In the genomic region with DNA sequence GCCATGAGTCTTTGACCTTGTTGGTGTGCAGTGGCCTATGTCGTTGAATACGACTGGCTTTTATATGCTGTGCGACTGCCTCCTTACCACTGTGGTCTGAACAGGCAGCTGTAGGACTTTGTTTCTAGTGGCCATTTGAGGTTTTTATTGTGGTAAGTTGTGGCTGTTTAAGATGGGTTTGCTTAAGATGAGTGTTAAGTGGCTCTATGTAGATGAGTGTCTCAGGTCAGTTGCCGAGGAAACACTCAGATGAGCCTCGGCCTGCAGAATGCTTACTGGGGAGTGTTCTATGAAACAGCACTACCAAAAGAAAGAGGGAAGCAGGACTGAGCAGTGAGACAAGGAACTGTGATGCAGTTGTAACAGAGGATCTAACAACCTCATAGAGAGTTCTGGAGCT, we compare ENCODE assay signal across 18 cellular contexts. TPM values are rescaled to one million over a fixed set of nuclear protein-coding genes. Genes with fewer than 3 reads are reported as not detected.
DNase-seq lines count a peak whose midpoint lies in the region; ATAC-seq and TF ChIP-seq lines count a peak whose summit lies in the region.
"Had no signal": no experiment of that assay in that cellular context is flagged by ENCODE, and none has a peak within 500 bp of the region (broad histone marks: within the 10 kb centered on the region; RNA-seq: fewer than 3 reads in every experiment).

No MANE protein-coding gene starts in this region.

- ATAC-seq in GM18517 (IDR thresholded peaks at IDR 0.05; ENCODE audit: unreplicated experiment) (peak; percentile 71), HG03196 (IDR thresholded peaks at IDR 0.05; ENCODE audit: unreplicated experiment) (peak; percentile 69), T-helper 17 cell (no peak)
- ATAC-seq: right lobe of liver had no signal

- peaks cover 12% of the 10 kb centered on the region for H3K36me3 Mint-ChIP-seq in dendritic cell treated with granulocyte-macrophage colony-stimulating factor and Interleukin-4, amounts not matched to agents 40 ng/mL and 50 ng/mL, for 4 days (ENCODE audit: low read depth)
- no peaks in the 10 kb centered on the region for H3K36me3 Mint-ChIP-seq in T-helper 17 cell (ENCODE audit: low read depth)
- H3K36me3 Mint-ChIP-seq in activated CD4-positive, alpha-beta T cell treated with anti-CD3 and anti-CD28 coated beads, Interleukin-2, amount 10 ng/mL, durations not matched to agents 7 days and 5 days (ENCODE audit: low read depth) = no peaks in the 10 kb centered on the region
- H3K36me3 Mint-ChIP-seq: activated naive CD8-positive, alpha-beta T cell had no signal

- TF ChIP-seq POLR2A in esophagus muscularis mucosa (IDR thresholded peaks at IDR 0.05; ENCODE audit: low read depth) = no peak

- H3K4me3 Mint-ChIP-seq in dendritic cell treated with granulocyte-macrophage colony-stimulating factor and Interleukin-4, amounts not matched to agents 40 ng/mL and 50 ng/mL, for 4 days = no peak overlapping the region
- no peak overlapping the region for H3K4me3 Mint-ChIP-seq in T-helper 17 cell
- H3K4me3 Mint-ChIP-seq in activated CD4-positive, alpha-beta T cell treated with anti-CD3 and anti-CD28 coated beads, Interleukin-2, amount 10 ng/mL, durations not matched to agents 7 days and 5 days = no peak overlapping the region
- H3K4me3 Mint-ChIP-seq: activated naive CD8-positive, alpha-beta T cell; nephron had no signal

- H3K9me3 ChIP-seq in esophagus muscularis mucosa = peaks cover 0 to 15% (median 9%) of the 10 kb centered on the region in 4 donors
- H3K9me3 ChIP-seq in T-helper 17 cell (ENCODE audit: control insufficient read depth, low read length, poor library complexity, severe bottlenecking) = no peaks in the 10 kb centered on the region
- H3K9me3 ChIP-seq: right lobe of liver, SK-N-SH had no signal

- H3K27me3 ChIP-seq in esophagus muscularis mucosa = no peaks in the 10 kb centered on the region
- H3K27me3 ChIP-seq: right lobe of liver had no signal

- peaks cover 10% of the 10 kb centered on the region for H3K9me3 Mint-ChIP-seq in dendritic cell treated with granulocyte-macrophage colony-stimulating factor and Interleukin-4, amounts not matched to agents 40 ng/mL and 50 ng/mL, for 4 days
- no peaks in the 10 kb centered on the region for H3K9me3 Mint-ChIP-seq in activated CD4-positive, alpha-beta T cell treated with anti-CD3 and anti-CD28 coated beads, Interleukin-2, amount 10 ng/mL, durations not matched to agents 7 days and 5 days
- H3K9me3 Mint-ChIP-seq: nephron had no signal

- CTCF ChIA-PET in activated CD4-positive, alpha-beta T cell treated with anti-CD3 and anti-CD28 coated beads, Interleukin-2, amount 10 ng/mL, durations not matched to agents 7 days and 5 days (lab: Charles Lee) = no interaction called here

- 73% methylated on average over 5 of the region's 5 CpGs for WGBS in esophagus muscularis mucosa

- H3K4me3 ChIP-seq in esophagus muscularis mucosa = no peak overlapping the region
- H3K4me3 ChIP-seq: right lobe of liver had no signal

- H3K27ac ChIP-seq in esophagus muscularis mucosa (replicated peaks in 1 of 4) = no peak overlapping the region
- H3K27ac ChIP-seq: right lobe of liver had no signal

- intact Hi-C loops in dendritic cell treated with granulocyte-macrophage colony-stimulating factor and Interleukin-4, amounts not matched to agents 40 ng/mL and 50 ng/mL, for 4 days (cut with micrococcal nuclease) = no loop called here
- intact Hi-C loops in esophagus muscularis mucosa (cut with DNase I) = no loop called here

- TF ChIP-seq EP300 in esophagus muscularis mucosa (IDR thresholded peaks at IDR 0.05) = no peak

- DNase-seq in GM20000 (ENCODE audit: low spot score) (peak; percentile 15), esophagus muscularis mucosa (ENCODE audit: extremely low spot score) (no peak), cerebellar cortex (ENCODE audit: low spot score) (no peak), T-helper 17 cell (no peak)
- DNase-seq in activated CD4-positive, alpha-beta T cell treated with anti-CD3 and anti-CD28 coated beads, Interleukin-2, amount 10 ng/mL, durations not matched to agents 7 days and 5 days = no peak
- DNase-seq: activated CD8-positive, alpha-beta memory T cell treated with anti-CD3 and anti-CD28 coated beads, Interleukin-2, amount 50 U/mL, for 4 hours; C1 segment of cervical spinal cord; effector CD8-positive, alpha-beta T cell; right lobe of liver; SK-N-SH; stimulated activated CD4-positive, alpha-beta T cell treated with anti-CD3 and anti-CD28 coated beads, Interleukin-4, amount 100 ng/mL, for 4 hours; stimulated activated naive CD4-positive, alpha-beta T cell had no signal

- peaks cover 26% of the 10 kb centered on the region for H3K4me1 Mint-ChIP-seq in dendritic cell treated with granulocyte-macrophage colony-stimulating factor and Interleukin-4, amounts not matched to agents 40 ng/mL and 50 ng/mL, for 4 days (ENCODE audit: low read depth)
- H3K4me1 Mint-ChIP-seq in T-helper 17 cell = peaks cover 2% of the 10 kb centered on the region
- H3K4me1 Mint-ChIP-seq in activated CD4-positive, alpha-beta T cell treated with anti-CD3 and anti-CD28 coated beads, Interleukin-2, amount 10 ng/mL, durations not matched to agents 7 days and 5 days = no peaks in the 10 kb centered on the region
- H3K4me1 Mint-ChIP-seq: nephron had no signal

- no peaks in the 10 kb centered on the region for H3K36me3 ChIP-seq in esophagus muscularis mucosa
- H3K36me3 ChIP-seq: right lobe of liver had no signal

- POLR2A ChIA-PET in activated CD4-positive, alpha-beta T cell treated with anti-CD3 and anti-CD28 coated beads, Interleukin-2, amount 10 ng/mL, durations not matched to agents 7 days and 5 days (lab: Charles Lee) = no interaction called here

- H3K27me3 Mint-ChIP-seq in dendritic cell treated with granulocyte-macrophage colony-stimulating factor and Interleukin-4, amounts not matched to agents 40 ng/mL and 50 ng/mL, for 4 days = no peaks in the 10 kb centered on the region
- no peaks in the 10 kb centered on the region for H3K27me3 Mint-ChIP-seq in T-helper 17 cell
- peaks cover 5% of the 10 kb centered on the region for H3K27me3 Mint-ChIP-seq in activated CD4-positive, alpha-beta T cell treated with anti-CD3 and anti-CD28 coated beads, Interleukin-2, amount 10 ng/mL, durations not matched to agents 7 days and 5 days
- H3K27me3 Mint-ChIP-seq: activated naive CD8-positive, alpha-beta T cell had no signal

- peak overlapping the region; percentile 76 for H3K27ac Mint-ChIP-seq in dendritic cell treated with granulocyte-macrophage colony-stimulating factor and Interleukin-4, amounts not matched to agents 40 ng/mL and 50 ng/mL, for 4 days
- no peak overlapping the region for H3K27ac Mint-ChIP-seq in T-helper 17 cell
- H3K27ac Mint-ChIP-seq in activated CD4-positive, alpha-beta T cell treated with anti-CD3 and anti-CD28 coated beads, Interleukin-2, amount 10 ng/mL, durations not matched to agents 7 days and 5 days = no peak overlapping the region
- H3K27ac Mint-ChIP-seq: activated naive CD8-positive, alpha-beta T cell; nephron had no signal

- no peaks in the 10 kb centered on the region for H3K4me1 ChIP-seq in esophagus muscularis mucosa
- H3K4me1 ChIP-seq: right lobe of liver had no signal

- TF ChIP-seq CTCF in GM20000 (IDR thresholded peaks at IDR 0.05; ENCODE audit: extremely low read depth, missing control alignments) (no peak), esophagus muscularis mucosa (IDR thresholded peaks at IDR 0.05) (no peak)

RNA-seq across cellular contexts. Expression of a gene that starts 14.9 kb away (rescaled TPM):
- 1 to 10 TPM in 1 of 4 donors, under 1 TPM in 1, not detected in 2; 0.69 to 1.2 TPM for total RNA-seq in esophagus muscularis mucosa
- total RNA-seq in T-helper 17 cell = 1 to 10 TPM; 1.6 to 5.0 TPM
- not detected for total RNA-seq in activated CD4-positive, alpha-beta T cell treated with anti-CD3 and anti-CD28 coated beads, Interleukin-2, amount 10 ng/mL, durations not matched to agents 7 days and 5 days
- total RNA-seq: bronchial epithelial cell had no signal

RNA-seq across cellular contexts. Expression of a gene that starts 20.6 kb away (rescaled TPM):
- not detected for total RNA-seq in esophagus muscularis mucosa
- not detected for total RNA-seq in T-helper 17 cell
- under 1 TPM in 1 of 2 experiments, not detected in 1; 0.17 TPM for total RNA-seq in activated CD4-positive, alpha-beta T cell treated with anti-CD3 and anti-CD28 coated beads, Interleukin-2, amount 10 ng/mL, durations not matched to agents 7 days and 5 days
- total RNA-seq: bronchial epithelial cell, right lobe of liver had no signal

RNA-seq across cellular contexts. Expression of a gene that starts 56.5 kb away (rescaled TPM):
- total RNA-seq in esophagus muscularis mucosa (not detected), T-helper 17 cell (not detected)
- not detected for total RNA-seq in activated CD4-positive, alpha-beta T cell treated with anti-CD3 and anti-CD28 coated beads, Interleukin-2, amount 10 ng/mL, durations not matched to agents 7 days and 5 days
- total RNA-seq: bronchial epithelial cell, right lobe of liver had no signal
